1 cellular context compared by ENCODE assay signal in genomic region chr21:39149008-39149407, GRCh38.
TF ChIP-seq lines count a peak whose summit lies in the region.

No MANE protein-coding gene starts in this region.

TF ChIP-seq in K562, 482 proteins besides CTCF, POLR2A, EP300 and RAD21 (continued from another document and continues in another):
- TF ChIP-seq, protein P1, sequence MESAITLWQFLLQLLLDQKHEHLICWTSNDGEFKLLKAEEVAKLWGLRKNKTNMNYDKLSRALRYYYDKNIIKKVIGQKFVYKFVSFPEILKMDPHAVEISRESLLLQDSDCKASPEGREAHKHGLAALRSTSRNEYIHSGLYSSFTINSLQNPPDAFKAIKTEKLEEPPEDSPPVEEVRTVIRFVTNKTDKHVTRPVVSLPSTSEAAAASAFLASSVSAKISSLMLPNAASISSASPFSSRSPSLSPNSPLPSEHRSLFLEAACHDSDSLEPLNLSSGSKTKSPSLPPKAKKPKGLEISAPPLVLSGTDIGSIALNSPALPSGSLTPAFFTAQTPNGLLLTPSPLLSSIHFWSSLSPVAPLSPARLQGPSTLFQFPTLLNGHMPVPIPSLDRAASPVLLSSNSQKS (CRISPR knock-in tag; IDR thresholded peaks at IDR 0.05), result no peak
- no peak for TF ChIP-seq JUNB (CRISPR knock-in tag; conservative IDR thresholded peaks at IDR 0.05)
- TF ChIP-seq CREM (IDR thresholded peaks at IDR 0.05; ENCODE audit: low read depth), result no peak
- no peak for TF ChIP-seq ZNF589 (CRISPR knock-in tag; IDR thresholded peaks at IDR 0.05; ENCODE audit: low read depth)
- TF ChIP-seq MGA (IDR thresholded peaks at IDR 0.05), result no peak
- no peak for TF ChIP-seq GABPA (tag; conservative IDR thresholded peaks at IDR 0.05; ENCODE audit: low read depth)
- TF ChIP-seq PTBP1 (IDR thresholded peaks at IDR 0.05; ENCODE audit: low read depth, low read length), result no peak
- no peak for TF ChIP-seq E2F6 (IDR thresholded peaks at IDR 0.05; ENCODE audit: borderline replicate concordance in 1 of 2, extremely low read depth in 1 of 2, insufficient read depth in 1 of 2, insufficient read length in 1 of 2, low read depth in 1 of 2, low read length in 1 of 2, poor library complexity in 1 of 2, severe bottlenecking in 1 of 2)
- TF ChIP-seq, protein P2, sequence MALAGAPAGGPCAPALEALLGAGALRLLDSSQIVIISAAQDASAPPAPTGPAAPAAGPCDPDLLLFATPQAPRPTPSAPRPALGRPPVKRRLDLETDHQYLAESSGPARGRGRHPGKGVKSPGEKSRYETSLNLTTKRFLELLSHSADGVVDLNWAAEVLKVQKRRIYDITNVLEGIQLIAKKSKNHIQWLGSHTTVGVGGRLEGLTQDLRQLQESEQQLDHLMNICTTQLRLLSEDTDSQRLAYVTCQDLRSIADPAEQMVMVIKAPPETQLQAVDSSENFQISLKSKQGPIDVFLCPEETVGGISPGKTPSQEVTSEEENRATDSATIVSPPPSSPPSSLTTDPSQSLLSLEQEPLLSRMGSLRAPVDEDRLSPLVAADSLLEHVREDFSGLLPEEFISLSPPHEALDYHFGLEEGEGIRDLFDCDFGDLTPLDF (CRISPR knock-in tag; IDR thresholded peaks at IDR 0.05), result no peak
- TF ChIP-seq RBM17 (IDR thresholded peaks at IDR 0.05; ENCODE audit: borderline replicate concordance, low read depth, low read length), result no peak
- TF ChIP-seq CHD2 (IDR thresholded peaks at IDR 0.05; ENCODE audit: low read depth, low read length), result no peak
- TF ChIP-seq ATF7 (IDR thresholded peaks at IDR 0.05), result no peak
- no peak for TF ChIP-seq ZEB2 (IDR thresholded peaks at IDR 0.05)
- TF ChIP-seq BMI1 (IDR thresholded peaks at IDR 0.05; ENCODE audit: low read length), result no peak
- TF ChIP-seq ETV6 (IDR thresholded peaks at IDR 0.05; ENCODE audit: borderline replicate concordance in 1 of 2, low read depth in 2 of 2, low read length in 1 of 2), result no peak
- TF ChIP-seq ETV6 (CRISPR knock-in tag; IDR thresholded peaks at IDR 0.05; ENCODE audit: borderline replicate concordance), result no peak
- no peak for TF ChIP-seq CREB3 (tag; conservative IDR thresholded peaks at IDR 0.05; ENCODE audit: low read depth)
- no peak for TF ChIP-seq BACH1 (tag; IDR thresholded peaks at IDR 0.05)
- TF ChIP-seq ILF3 (IDR thresholded peaks at IDR 0.05; ENCODE audit: borderline replicate concordance), result no peak
- no peak for TF ChIP-seq BRCA1 (IDR thresholded peaks at IDR 0.05)
- no peak for TF ChIP-seq BRCA1 (CRISPR knock-in tag; IDR thresholded peaks at IDR 0.05)
- TF ChIP-seq NEUROD1 (IDR thresholded peaks at IDR 0.05; ENCODE audit: borderline replicate concordance, low read depth, low read length, partially characterized antibody), result no peak
- TF ChIP-seq, protein P3, sequence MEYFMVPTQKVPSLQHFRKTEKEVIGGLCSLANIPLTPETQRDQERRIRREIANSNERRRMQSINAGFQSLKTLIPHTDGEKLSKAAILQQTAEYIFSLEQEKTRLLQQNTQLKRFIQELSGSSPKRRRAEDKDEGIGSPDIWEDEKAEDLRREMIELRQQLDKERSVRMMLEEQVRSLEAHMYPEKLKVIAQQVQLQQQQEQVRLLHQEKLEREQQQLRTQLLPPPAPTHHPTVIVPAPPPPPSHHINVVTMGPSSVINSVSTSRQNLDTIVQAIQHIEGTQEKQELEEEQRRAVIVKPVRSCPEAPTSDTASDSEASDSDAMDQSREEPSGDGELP (CRISPR knock-in tag; IDR thresholded peaks at IDR 0.05; ENCODE audit: borderline replicate concordance), result no peak
- no peak for TF ChIP-seq SMARCE1 (IDR thresholded peaks at IDR 0.05)
- TF ChIP-seq OTX1 (CRISPR knock-in tag; IDR thresholded peaks at IDR 0.05), result no peak
- no peak for TF ChIP-seq SAFB (IDR thresholded peaks at IDR 0.05; ENCODE audit: borderline replicate concordance, low read depth, low read length)
- TF ChIP-seq KDM1A (IDR thresholded peaks at IDR 0.05), result no peak
- no peak for TF ChIP-seq CBX5 (IDR thresholded peaks at IDR 0.05; ENCODE audit: borderline replicate concordance, low read depth)
- no peak for TF ChIP-seq PPARD (CRISPR knock-in tag; IDR thresholded peaks at IDR 0.05)
- no peak for TF ChIP-seq XRCC5 (IDR thresholded peaks at IDR 0.05; ENCODE audit: low read depth, low read length)
- TF ChIP-seq MTA2 (IDR thresholded peaks at IDR 0.05; ENCODE audit: low read depth), result peak; percentile 46; the same call in 1 of the 2 replicates
- TF ChIP-seq SREBF1 (IDR thresholded peaks at IDR 0.05; ENCODE audit: borderline replicate concordance, low read depth, low read length), result no peak
- TF ChIP-seq, protein P4, sequence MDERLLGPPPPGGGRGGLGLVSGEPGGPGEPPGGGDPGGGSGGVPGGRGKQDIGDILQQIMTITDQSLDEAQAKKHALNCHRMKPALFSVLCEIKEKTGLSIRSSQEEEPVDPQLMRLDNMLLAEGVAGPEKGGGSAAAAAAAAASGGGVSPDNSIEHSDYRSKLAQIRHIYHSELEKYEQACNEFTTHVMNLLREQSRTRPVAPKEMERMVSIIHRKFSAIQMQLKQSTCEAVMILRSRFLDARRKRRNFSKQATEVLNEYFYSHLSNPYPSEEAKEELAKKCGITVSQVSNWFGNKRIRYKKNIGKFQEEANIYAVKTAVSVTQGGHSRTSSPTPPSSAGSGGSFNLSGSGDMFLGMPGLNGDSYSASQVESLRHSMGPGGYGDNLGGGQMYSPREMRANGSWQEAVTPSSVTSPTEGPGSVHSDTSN (CRISPR knock-in tag; IDR thresholded peaks at IDR 0.05; ENCODE audit: low read depth), result no peak
- TF ChIP-seq, protein P4 (tag; conservative IDR thresholded peaks at IDR 0.05; ENCODE audit: low read depth), result no peak
- TF ChIP-seq KLF16 (IDR thresholded peaks at IDR 0.05), result 0 out of 2 replicates have a peak, but pooled peaks have one; percentile 34
- TF ChIP-seq SP2 (IDR thresholded peaks at IDR 0.05; ENCODE audit: extremely low read depth, low read depth, low read length, poor library complexity, severe bottlenecking), result no peak
- no peak for TF ChIP-seq ZNF12 (CRISPR knock-in tag; IDR thresholded peaks at IDR 0.05)
- TF ChIP-seq CBX2 (IDR thresholded peaks at IDR 0.05; ENCODE audit: insufficient read depth, low read length, poor library complexity, severe bottlenecking), result no peak
- TF ChIP-seq POLR2H (tag; IDR thresholded peaks at IDR 0.05; ENCODE audit: low read depth), result no peak
- TF ChIP-seq CBX8 (IDR thresholded peaks at IDR 0.05; ENCODE audit: borderline replicate concordance, extremely low read depth, low read depth, low read length, poor library complexity, severe bottlenecking), result no peak
- no peak for TF ChIP-seq ZNF23 (CRISPR knock-in tag; IDR thresholded peaks at IDR 0.05)
